8 cellular contexts compared by ENCODE assay signal in genomic region chr6:34391023-34391485, GRCh38. TPM values are rescaled to one million over a fixed set of nuclear protein-coding genes. Genes with fewer than 3 reads are reported as not detected.
A peak's percentile ranks its signal among the peaks of the same experiment; 100 is the strongest.
DNase-seq lines count a peak whose midpoint lies in the region; ATAC-seq, FAIRE-seq and TF ChIP-seq lines count a peak whose summit lies in the region.

No MANE protein-coding gene starts in this region.

- H3K27me3 ChIP-seq in endocrine pancreas (ENCODE audit: control insufficient read depth, insufficient read depth, low read length): no peaks in the 10 kb centered on the region
- H3K27me3 ChIP-seq in mucosa of rectum (ENCODE audit: control insufficient read depth in 2 of 2, insufficient read depth in 2 of 2, low read length in 2 of 2): no peaks in the 10 kb centered on the region

- no peak for FAIRE-seq in A549 (lab: Jason Lieb, UNC)

- H3K36me3 ChIP-seq in endocrine pancreas (ENCODE audit: control insufficient read depth, insufficient read depth, low read length): no peaks in the 10 kb centered on the region
- H3K36me3 ChIP-seq in mucosa of rectum (ENCODE audit: control insufficient read depth in 2 of 2, insufficient read depth in 2 of 2, low read length in 2 of 2): no peaks in the 10 kb centered on the region

- H3K4me3 ChIP-seq in A549: peak overlapping the region; percentile 84
- peak overlapping the region; percentile 94 for H3K4me3 ChIP-seq in endocrine pancreas (ENCODE audit: control insufficient read depth, insufficient read depth, low read length)
- peak overlapping the region; percentile 78 to 87 for H3K4me3 ChIP-seq in mucosa of rectum (ENCODE audit: low read length in 2 of 2)

- no peak for TF ChIP-seq RAD21 in A549 (conservative IDR thresholded peaks at IDR 0.05 in 1 of 2, IDR thresholded peaks at IDR 0.05 in 1 of 2)

- H3K4me1 ChIP-seq in A549: peaks cover 28% of the 10 kb centered on the region
- H3K4me1 ChIP-seq in endocrine pancreas (ENCODE audit: control insufficient read depth, insufficient read depth, low read length): peaks cover 2% of the 10 kb centered on the region
- H3K4me1 ChIP-seq in mucosa of rectum (ENCODE audit: control insufficient read depth in 2 of 2, insufficient read depth in 2 of 2, low read length in 2 of 2): peaks cover 10 to 16% of the 10 kb centered on the region in 2 donors

- no peaks in the 10 kb centered on the region for H3K9me3 ChIP-seq in A549
- H3K9me3 ChIP-seq in endocrine pancreas (ENCODE audit: control insufficient read depth, low read length): no peaks in the 10 kb centered on the region
- no peaks in the 10 kb centered on the region for H3K9me3 ChIP-seq in mucosa of rectum (ENCODE audit: control insufficient read depth in 2 of 2, low read length in 2 of 2)

- no peak for TF ChIP-seq EP300 in A549 (IDR thresholded peaks at IDR 0.05)

- peak overlapping the region; percentile 83 for H3K4me2 ChIP-seq in A549

- no peak for TF ChIP-seq POLR2A in A549 (IDR thresholded peaks at IDR 0.05; ENCODE audit: low read length)

- CTCF ChIA-PET in A549 (lab: Yijun Ruan, JAX): interaction anchor here (1.2 to 1.9 kb wide), 3 partner anchors 24 to 227 kb away, joined by 3 to 10 read pairs (median 3); no protein-coding TSS in a partner anchor

- ATAC-seq in A549 (peak in 1 of 2 experiments; percentile 34; a peak in 3 of 6 replicates), HG02885 (IDR thresholded peaks at IDR 0.05; ENCODE audit: poor library complexity, unreplicated experiment) (no peak)

- POLR2A ChIA-PET in A549 (lab: Yijun Ruan, JAX): interaction anchor here (0.7 to 2.3 kb wide), 3 partner anchors 35 to 154 kb away, joined by 3 to 10 read pairs (median 5); partner anchors contain the start of genes HMGA1 and RPS10

- TF ChIP-seq CTCF in A549 (IDR thresholded peaks at IDR 0.05): no peak

- H3K9ac ChIP-seq in endocrine pancreas (ENCODE audit: control insufficient read depth, insufficient read depth, low read length): peak overlapping the region; percentile 72
- peak overlapping the region in 1 of 2 donors; percentile 72 for H3K9ac ChIP-seq in mucosa of rectum (ENCODE audit: low read depth in 1 of 2, low read length in 2 of 2)

- DNase-seq in A549 (ENCODE audit: low read depth in 1 of 2, low spot score in 1 of 2) (peak; percentile 20 to 52), H4 (ENCODE audit: low spot score) (peak; percentile 39), NOMO-1 treated with dmso at 0.1 percent for 144 hours (lab: John Stamatoyannopoulos, UW; ENCODE audit: unreplicated experiment) (peak; percentile 7), NCI-H1436 treated with DMSO at 0.1 percent for 48 hours (lab: John Stamatoyannopoulos, UW) (no peak)
- DNase-seq in stimulated activated CD4-positive, alpha-beta T cell treated with anti-CD3 and anti-CD28 coated beads, Interleukin-4, amount 100 ng/mL, for 24 hours: no peak

- WGBS in A549 (ENCODE audit: missing lambda C conversion rate): 3% methylated on average over 7 of the region's 7 CpGs

- H3K27ac ChIP-seq in A549: peak overlapping the region; percentile 95 to 99
- peak overlapping the region in 1 of 2 donors; percentile 89 for H3K27ac ChIP-seq in mucosa of rectum (ENCODE audit: low read depth in 2 of 2, low read length in 2 of 2)

TF ChIP-seq in A549, 52 proteins besides CTCF, POLR2A, EP300 and RAD21:
- TF ChIP-seq E2F6 (IDR thresholded peaks at IDR 0.05; ENCODE audit: borderline replicate concordance, low read depth) (no peak), CEBPB (IDR thresholded peaks at IDR 0.05) (peak in 1 of 2 experiments; percentile 54; a peak in 2 of 4 replicates), REST (IDR thresholded peaks at IDR 0.05) (peak; percentile 30; the same call in 1 of the 2 replicates)

RNA-seq across cellular contexts. Expression of gene NUDT3, which starts 1.4 kb away (rescaled TPM):
- polyA plus RNA-seq in A549 (2011; rRNA removed): 12.9 and 13.4 TPM in 2 replicates
- 4.4 and 5.2 TPM in 2 replicates for polyA plus RNA-seq in A549 (2012; cell fraction: cytosol; rRNA removed)
- 3.1 and 4.6 TPM in 2 replicates for polyA plus RNA-seq in A549 (2012; cell fraction: nucleus; rRNA removed)
- 5.2 to 5.6 TPM (median 5.5 TPM) in 3 replicates for polyA plus RNA-seq in A549 (2017; fragmentation: RNase III; extraction: RNeasy Plus Mini Kit Qiagen cat#74134 plus additional on column Dnase treatment)
- 10.5 and 11.1 TPM in 2 replicates for polyA minus RNA-seq in A549 (2011; rRNA and poly(A)+ RNA removed)
- total RNA-seq in H4 (2014; rRNA removed; shearing (Covaris generic)): 8.1 and 11.5 TPM in 2 replicates

RNA-seq across cellular contexts. Expression of gene RPS10, which starts 34.8 kb away (rescaled TPM):
- polyA plus RNA-seq in A549 (2011; rRNA removed): 1,532 and 2,051 TPM in 2 replicates
- polyA plus RNA-seq in A549 (2012; cell fraction: cytosol; rRNA removed): 2,899 and 3,230 TPM in 2 replicates
- polyA plus RNA-seq in A549 (2012; cell fraction: nucleus; rRNA removed): 1,476 and 2,150 TPM in 2 replicates
- polyA plus RNA-seq in A549 (2017; fragmentation: RNase III; extraction: RNeasy Plus Mini Kit Qiagen cat#74134 plus additional on column Dnase treatment): 1,701 to 1,783 TPM (median 1,732 TPM) in 3 replicates
- 799 and 1,098 TPM in 2 replicates for polyA minus RNA-seq in A549 (2011; rRNA and poly(A)+ RNA removed)
- 3,936 and 4,042 TPM in 2 replicates for total RNA-seq in H4 (2014; rRNA removed; shearing (Covaris generic))

Comparison
In these comparisons a context has a peak if more than half of its experiments do, and no peak if none do; other contexts are left out.
1. DNase-seq: peak in A549 (2 of 2), H4 (single experiment) and NOMO-1 treated with dmso at 0.1 percent for 144 hours (single experiment); none in NCI-H1436 treated with DMSO at 0.1 percent for 48 hours (single experiment) and stimulated activated CD4-positive, alpha-beta T cell treated with anti-CD3 and anti-CD28 coated beads, Interleukin-4, amount 100 ng/mL, for 24 hours (single experiment).
2. Peak in every context shown above with its lines, with median percentiles within 50 percentile points of each other: H3K4me3 ChIP-seq.